In genomic region chr16:1959269-1960039, GRCh38 we compare ENCODE assay signal across 8 cellular contexts. TPM values are rescaled to one million over a fixed set of nuclear protein-coding genes. Genes with fewer than 3 reads are reported as not detected.
DNase-seq lines count a peak whose midpoint lies in the region; ATAC-seq and TF ChIP-seq lines count a peak whose summit lies in the region.

TSS of gene NDUFB10 (plus strand) at chr16:1959538. CDS start at chr16:1959625, 87 bp downstream.

- whole genome bisulfite sequencing in adrenal gland, 4 donors: 0 to 1% (median 1%) methylated on average over 7 to 79 of the region's 79 CpGs

- intact Hi-C loops in adrenal gland (cut with DNase I) (no loop called here), left ventricle myocardium inferior (cut with micrococcal nuclease) (no loop called here), uterus (cut with DNase I; ENCODE audit: low total_unique reads) (no loop called here)

- no peak for DNase-seq in GM12864 (ENCODE audit: low read depth)
- DNase-seq in NCI-H1092 (lab: John Stamatoyannopoulos, UW): peak; percentile 83
- peak; percentile 77 to 89 (median 87) for DNase-seq in T-helper 1 cell
- DNase-seq in adrenal gland: peak; percentile 91 to 95 (median 94)
- DNase-seq in left ventricle myocardium inferior: peak; percentile 94
- DNase-seq in pulmonary artery endothelial cell (ENCODE audit: low read depth, low spot score): no peak
- peak; percentile 87 to 94 for DNase-seq in uterus

- H3K4me3 ChIP-seq in GM12864 (ENCODE audit: low read depth, low read length): peak within 1 kb of the TSS; percentile 95
- peak within 1 kb of the TSS in 3 of 4 donors; percentile 56 to 67 (median 63) for H3K4me3 ChIP-seq in adrenal gland
- peak within 1 kb of the TSS; percentile 97 for H3K4me3 ChIP-seq in left ventricle myocardium inferior
- H3K4me3 ChIP-seq in uterus: peak within 1 kb of the TSS; percentile 57 to 63

- H3K4me1 ChIP-seq in adrenal gland (replicated peaks in 1 of 2): peaks cover 10 to 21% of the 10 kb centered on the region in 2 donors
- peaks cover 52% of the 10 kb centered on the region for H3K4me1 ChIP-seq in left ventricle myocardium inferior
- H3K4me1 ChIP-seq in uterus: no peaks in the 10 kb centered on the region

- H3K9me3 ChIP-seq in adrenal gland (replicated peaks in 1 of 3) (no peaks in the 10 kb centered on the region), left ventricle myocardium inferior (replicated peaks) (no peaks in the 10 kb centered on the region), uterus (no peaks in the 10 kb centered on the region)

- ATAC-seq in HG02571 (IDR thresholded peaks at IDR 0.05; ENCODE audit: unreplicated experiment): peak; percentile 59

- TF ChIP-seq POLR2A in adrenal gland (IDR thresholded peaks at IDR 0.05): peak; percentile 86 to 96
- TF ChIP-seq POLR2A in uterus (IDR thresholded peaks at IDR 0.05): peak; percentile 90

- H3K27me3 ChIP-seq in adrenal gland (no peaks in the 10 kb centered on the region), left ventricle myocardium inferior (ENCODE audit: low read depth) (no peaks in the 10 kb centered on the region), uterus (no peaks in the 10 kb centered on the region)

- H3K27ac ChIP-seq in adrenal gland (peak within 1 kb of the TSS in 4 of 5 donors; percentile 52 to 85 (median 80)), left ventricle myocardium inferior (replicated peaks) (peak within 1 kb of the TSS; percentile 97), uterus (peak within 1 kb of the TSS; percentile 67 to 81)

- peaks cover 0 to 23% of the 10 kb centered on the region in 2 donors for H3K36me3 ChIP-seq in adrenal gland (replicated peaks in 1 of 2)
- H3K36me3 ChIP-seq in left ventricle myocardium inferior: peaks cover 28% of the 10 kb centered on the region
- no peaks in the 10 kb centered on the region for H3K36me3 ChIP-seq in uterus

- TF ChIP-seq CTCF in GM12864 (IDR thresholded peaks at IDR 0.05; ENCODE audit: low read depth, low read length, missing control alignments): peak; percentile 72
- TF ChIP-seq CTCF in adrenal gland (IDR thresholded peaks at IDR 0.05): peak; percentile 19 to 60 (median 50)
- TF ChIP-seq CTCF in left ventricle myocardium inferior (IDR thresholded peaks at IDR 0.05; ENCODE audit: borderline replicate concordance): peak; percentile 76
- TF ChIP-seq CTCF in uterus (IDR thresholded peaks at IDR 0.05): peak; percentile 69 to 89 (median 76)

RNA-seq across cellular contexts. Expression of gene NDUFB10, which starts in this region (rescaled TPM):
- total RNA-seq in adrenal gland (100 to 1,000 TPM; 134 to 298 (median 175) TPM), left ventricle myocardium inferior (601 TPM), pulmonary artery endothelial cell (169 and 200 TPM in 2 replicates), uterus (100 to 1,000 TPM in 1 of 4 donors, 10 to 100 TPM in 3; 50.1 to 532 (median 78.0) TPM)
- polyA plus RNA-seq in adrenal gland: 100 to 1,000 TPM; 109 to 268 (median 213) TPM

Comparison
In these comparisons a context has a peak if more than half of its experiments do, and no peak if none do; other contexts are left out.
1. DNase-seq: peak in NCI-H1092 (single experiment), T-helper 1 cell (5 of 5), adrenal gland (7 of 7), left ventricle myocardium inferior (single experiment) and uterus (2 of 2); none in GM12864 (single experiment) and pulmonary artery endothelial cell (single experiment).
2. Peak in every context shown above with its lines, with median percentiles within 50 percentile points of each other: H3K4me3 ChIP-seq, CTCF ChIP-seq and H3K27ac ChIP-seq.